In the genomic region with DNA sequence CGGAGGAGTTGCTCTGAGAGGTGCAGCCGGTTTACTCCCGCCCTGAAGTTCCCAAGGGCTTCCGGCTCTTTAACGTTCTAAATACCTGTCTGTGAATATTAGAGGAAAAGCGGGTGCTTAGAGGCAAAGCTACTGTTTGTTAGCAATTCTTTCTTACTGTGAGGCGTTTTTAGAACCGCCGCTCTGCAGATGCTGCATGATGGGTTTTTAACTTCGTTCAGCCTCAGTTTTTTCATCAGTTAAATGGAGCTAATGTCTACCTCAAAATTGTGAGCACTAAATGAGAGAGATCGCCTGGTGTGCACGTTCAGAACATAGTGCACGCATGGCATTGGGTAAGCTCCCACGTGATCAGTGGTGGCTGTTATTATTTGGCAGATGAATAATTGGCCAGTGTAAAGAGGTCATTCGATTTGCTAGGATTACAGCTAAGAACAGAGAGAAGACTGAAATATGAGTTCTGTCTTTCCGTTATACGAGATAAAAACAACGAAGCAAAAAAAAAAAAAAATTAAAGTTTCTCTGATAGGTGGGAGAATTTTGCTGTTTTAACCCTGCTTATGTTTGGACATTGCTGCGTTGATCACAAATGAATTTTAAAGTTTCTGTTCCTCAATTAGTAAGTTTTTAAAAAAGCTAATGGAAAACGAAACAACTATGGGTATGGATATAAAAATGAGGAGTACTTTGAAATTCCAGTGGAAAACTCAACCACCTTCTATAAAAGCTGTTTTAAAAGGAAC, we compare ENCODE assay signal across 1 cellular context.
TF ChIP-seq lines count a peak whose summit lies in the region.

No MANE protein-coding gene starts in this region.

TF ChIP-seq in HepG2, 621 proteins besides CTCF, POLR2A, EP300 and RAD21 (continued from another document and continues in another):
- TF ChIP-seq, protein P1, sequence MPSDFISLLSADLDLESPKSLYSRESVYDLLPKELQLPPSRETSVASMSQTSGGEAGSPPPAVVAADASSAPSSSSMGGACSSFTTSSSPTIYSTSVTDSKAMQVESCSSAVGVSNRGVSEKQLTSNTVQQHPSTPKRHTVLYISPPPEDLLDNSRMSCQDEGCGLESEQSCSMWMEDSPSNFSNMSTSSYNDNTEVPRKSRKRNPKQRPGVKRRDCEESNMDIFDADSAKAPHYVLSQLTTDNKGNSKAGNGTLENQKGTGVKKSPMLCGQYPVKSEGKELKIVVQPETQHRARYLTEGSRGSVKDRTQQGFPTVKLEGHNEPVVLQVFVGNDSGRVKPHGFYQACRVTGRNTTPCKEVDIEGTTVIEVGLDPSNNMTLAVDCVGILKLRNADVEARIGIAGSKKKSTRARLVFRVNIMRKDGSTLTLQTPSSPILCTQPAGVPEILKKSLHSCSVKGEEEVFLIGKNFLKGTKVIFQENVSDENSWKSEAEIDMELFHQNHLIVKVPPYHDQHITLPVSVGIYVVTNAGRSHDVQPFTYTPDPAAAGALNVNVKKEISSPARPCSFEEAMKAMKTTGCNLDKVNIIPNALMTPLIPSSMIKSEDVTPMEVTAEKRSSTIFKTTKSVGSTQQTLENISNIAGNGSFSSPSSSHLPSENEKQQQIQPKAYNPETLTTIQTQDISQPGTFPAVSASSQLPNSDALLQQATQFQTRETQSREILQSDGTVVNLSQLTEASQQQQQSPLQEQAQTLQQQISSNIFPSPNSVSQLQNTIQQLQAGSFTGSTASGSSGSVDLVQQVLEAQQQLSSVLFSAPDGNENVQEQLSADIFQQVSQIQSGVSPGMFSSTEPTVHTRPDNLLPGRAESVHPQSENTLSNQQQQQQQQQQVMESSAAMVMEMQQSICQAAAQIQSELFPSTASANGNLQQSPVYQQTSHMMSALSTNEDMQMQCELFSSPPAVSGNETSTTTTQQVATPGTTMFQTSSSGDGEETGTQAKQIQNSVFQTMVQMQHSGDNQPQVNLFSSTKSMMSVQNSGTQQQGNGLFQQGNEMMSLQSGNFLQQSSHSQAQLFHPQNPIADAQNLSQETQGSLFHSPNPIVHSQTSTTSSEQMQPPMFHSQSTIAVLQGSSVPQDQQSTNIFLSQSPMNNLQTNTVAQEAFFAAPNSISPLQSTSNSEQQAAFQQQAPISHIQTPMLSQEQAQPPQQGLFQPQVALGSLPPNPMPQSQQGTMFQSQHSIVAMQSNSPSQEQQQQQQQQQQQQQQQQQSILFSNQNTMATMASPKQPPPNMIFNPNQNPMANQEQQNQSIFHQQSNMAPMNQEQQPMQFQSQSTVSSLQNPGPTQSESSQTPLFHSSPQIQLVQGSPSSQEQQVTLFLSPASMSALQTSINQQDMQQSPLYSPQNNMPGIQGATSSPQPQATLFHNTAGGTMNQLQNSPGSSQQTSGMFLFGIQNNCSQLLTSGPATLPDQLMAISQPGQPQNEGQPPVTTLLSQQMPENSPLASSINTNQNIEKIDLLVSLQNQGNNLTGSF (CRISPR knock-in tag; IDR thresholded peaks at IDR 0.05) = peak; percentile 46; the same call in 1 of the 2 replicates
- no peak; the same call in 1 of the 2 replicates for TF ChIP-seq ZNF670 (CRISPR knock-in tag; IDR thresholded peaks at IDR 0.05; ENCODE audit: borderline replicate concordance)
- no peak for TF ChIP-seq ZFAT (CRISPR knock-in tag; conservative IDR thresholded peaks at IDR 0.05)
- TF ChIP-seq, protein P2, sequence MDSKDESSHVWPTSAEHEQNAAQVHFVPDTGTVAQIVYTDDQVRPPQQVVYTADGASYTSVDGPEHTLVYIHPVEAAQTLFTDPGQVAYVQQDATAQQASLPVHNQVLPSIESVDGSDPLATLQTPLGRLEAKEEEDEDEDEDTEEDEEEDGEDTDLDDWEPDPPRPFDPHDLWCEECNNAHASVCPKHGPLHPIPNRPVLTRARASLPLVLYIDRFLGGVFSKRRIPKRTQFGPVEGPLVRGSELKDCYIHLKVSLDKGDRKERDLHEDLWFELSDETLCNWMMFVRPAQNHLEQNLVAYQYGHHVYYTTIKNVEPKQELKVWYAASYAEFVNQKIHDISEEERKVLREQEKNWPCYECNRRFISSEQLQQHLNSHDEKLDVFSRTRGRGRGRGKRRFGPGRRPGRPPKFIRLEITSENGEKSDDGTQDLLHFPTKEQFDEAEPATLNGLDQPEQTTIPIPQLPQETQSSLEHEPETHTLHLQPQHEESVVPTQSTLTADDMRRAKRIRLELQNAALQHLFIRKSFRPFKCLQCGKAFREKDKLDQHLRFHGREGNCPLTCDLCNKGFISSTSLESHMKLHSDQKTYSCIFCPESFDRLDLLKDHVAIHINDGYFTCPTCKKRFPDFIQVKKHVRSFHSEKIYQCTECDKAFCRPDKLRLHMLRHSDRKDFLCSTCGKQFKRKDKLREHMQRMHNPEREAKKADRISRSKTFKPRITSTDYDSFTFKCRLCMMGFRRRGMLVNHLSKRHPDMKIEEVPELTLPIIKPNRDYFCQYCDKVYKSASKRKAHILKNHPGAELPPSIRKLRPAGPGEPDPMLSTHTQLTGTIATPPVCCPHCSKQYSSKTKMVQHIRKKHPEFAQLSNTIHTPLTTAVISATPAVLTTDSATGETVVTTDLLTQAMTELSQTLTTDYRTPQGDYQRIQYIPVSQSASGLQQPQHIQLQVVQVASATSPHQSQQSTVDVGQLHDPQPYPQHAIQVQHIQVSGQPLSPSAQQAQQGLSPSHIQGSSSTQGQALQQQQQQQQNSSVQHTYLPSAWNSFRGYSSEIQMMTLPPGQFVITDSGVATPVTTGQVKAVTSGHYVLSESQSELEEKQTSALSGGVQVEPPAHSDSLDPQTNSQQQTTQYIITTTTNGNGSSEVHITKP (CRISPR knock-in tag; IDR thresholded peaks at IDR 0.05; ENCODE audit: low read depth) = no peak
- TF ChIP-seq CENPX (CRISPR knock-in tag; IDR thresholded peaks at IDR 0.05) = no peak
- TF ChIP-seq SMAD1 (CRISPR knock-in tag; IDR thresholded peaks at IDR 0.05; ENCODE audit: borderline replicate concordance, low read depth) = no peak
- TF ChIP-seq POLR2G (IDR thresholded peaks at IDR 0.05; ENCODE audit: low read depth, low read length) = peak; percentile 77
- TF ChIP-seq ZNF879 (CRISPR knock-in tag; IDR thresholded peaks at IDR 0.05) = 0 out of 2 replicates have a peak, but pooled peaks have one; percentile 70
- TF ChIP-seq ZNF629 (CRISPR knock-in tag; conservative IDR thresholded peaks at IDR 0.05) = peak; percentile 99
- TF ChIP-seq RFXAP (CRISPR knock-in tag; IDR thresholded peaks at IDR 0.05; ENCODE audit: borderline replicate concordance) = no peak; the same call in 1 of the 2 replicates
- TF ChIP-seq MXD4 (CRISPR knock-in tag; IDR thresholded peaks at IDR 0.05) = peak; percentile 59
- TF ChIP-seq, protein P3, sequence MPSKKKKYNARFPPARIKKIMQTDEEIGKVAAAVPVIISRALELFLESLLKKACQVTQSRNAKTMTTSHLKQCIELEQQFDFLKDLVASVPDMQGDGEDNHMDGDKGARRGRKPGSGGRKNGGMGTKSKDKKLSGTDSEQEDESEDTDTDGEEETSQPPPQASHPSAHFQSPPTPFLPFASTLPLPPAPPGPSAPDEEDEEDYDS (CRISPR knock-in tag; IDR thresholded peaks at IDR 0.05) = peak; percentile 76
- TF ChIP-seq, protein P4, sequence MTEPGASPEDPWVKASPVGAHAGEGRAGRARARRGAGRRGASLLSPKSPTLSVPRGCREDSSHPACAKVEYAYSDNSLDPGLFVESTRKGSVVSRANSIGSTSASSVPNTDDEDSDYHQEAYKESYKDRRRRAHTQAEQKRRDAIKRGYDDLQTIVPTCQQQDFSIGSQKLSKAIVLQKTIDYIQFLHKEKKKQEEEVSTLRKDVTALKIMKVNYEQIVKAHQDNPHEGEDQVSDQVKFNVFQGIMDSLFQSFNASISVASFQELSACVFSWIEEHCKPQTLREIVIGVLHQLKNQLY (CRISPR knock-in tag; IDR thresholded peaks at IDR 0.05) = peak; percentile 98
- TF ChIP-seq, protein P5, sequence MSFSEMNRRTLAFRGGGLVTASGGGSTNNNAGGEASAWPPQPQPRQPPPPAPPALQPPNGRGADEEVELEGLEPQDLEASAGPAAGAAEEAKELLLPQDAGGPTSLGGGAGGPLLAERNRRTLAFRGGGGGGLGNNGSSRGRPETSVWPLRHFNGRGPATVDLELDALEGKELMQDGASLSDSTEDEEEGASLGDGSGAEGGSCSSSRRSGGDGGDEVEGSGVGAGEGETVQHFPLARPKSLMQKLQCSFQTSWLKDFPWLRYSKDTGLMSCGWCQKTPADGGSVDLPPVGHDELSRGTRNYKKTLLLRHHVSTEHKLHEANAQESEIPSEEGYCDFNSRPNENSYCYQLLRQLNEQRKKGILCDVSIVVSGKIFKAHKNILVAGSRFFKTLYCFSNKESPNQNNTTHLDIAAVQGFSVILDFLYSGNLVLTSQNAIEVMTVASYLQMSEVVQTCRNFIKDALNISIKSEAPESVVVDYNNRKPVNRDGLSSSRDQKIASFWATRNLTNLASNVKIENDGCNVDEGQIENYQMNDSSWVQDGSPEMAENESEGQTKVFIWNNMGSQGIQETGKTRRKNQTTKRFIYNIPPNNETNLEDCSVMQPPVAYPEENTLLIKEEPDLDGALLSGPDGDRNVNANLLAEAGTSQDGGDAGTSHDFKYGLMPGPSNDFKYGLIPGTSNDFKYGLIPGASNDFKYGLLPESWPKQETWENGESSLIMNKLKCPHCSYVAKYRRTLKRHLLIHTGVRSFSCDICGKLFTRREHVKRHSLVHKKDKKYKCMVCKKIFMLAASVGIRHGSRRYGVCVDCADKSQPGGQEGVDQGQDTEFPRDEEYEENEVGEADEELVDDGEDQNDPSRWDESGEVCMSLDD (CRISPR knock-in tag; IDR thresholded peaks at IDR 0.05; ENCODE audit: borderline replicate concordance) = no peak
- no peak for TF ChIP-seq CBX1 (IDR thresholded peaks at IDR 0.05; ENCODE audit: low read depth)
- peak; percentile 83 for TF ChIP-seq ELF4 (CRISPR knock-in tag; IDR thresholded peaks at IDR 0.05; ENCODE audit: borderline replicate concordance)
- TF ChIP-seq, protein P6, sequence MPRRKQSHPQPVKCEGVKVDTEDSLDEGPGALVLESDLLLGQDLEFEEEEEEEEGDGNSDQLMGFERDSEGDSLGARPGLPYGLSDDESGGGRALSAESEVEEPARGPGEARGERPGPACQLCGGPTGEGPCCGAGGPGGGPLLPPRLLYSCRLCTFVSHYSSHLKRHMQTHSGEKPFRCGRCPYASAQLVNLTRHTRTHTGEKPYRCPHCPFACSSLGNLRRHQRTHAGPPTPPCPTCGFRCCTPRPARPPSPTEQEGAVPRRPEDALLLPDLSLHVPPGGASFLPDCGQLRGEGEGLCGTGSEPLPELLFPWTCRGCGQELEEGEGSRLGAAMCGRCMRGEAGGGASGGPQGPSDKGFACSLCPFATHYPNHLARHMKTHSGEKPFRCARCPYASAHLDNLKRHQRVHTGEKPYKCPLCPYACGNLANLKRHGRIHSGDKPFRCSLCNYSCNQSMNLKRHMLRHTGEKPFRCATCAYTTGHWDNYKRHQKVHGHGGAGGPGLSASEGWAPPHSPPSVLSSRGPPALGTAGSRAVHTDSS (CRISPR knock-in tag; conservative IDR thresholded peaks at IDR 0.05) = no peak
- no peak for TF ChIP-seq GPN1 (CRISPR knock-in tag; IDR thresholded peaks at IDR 0.05; ENCODE audit: borderline replicate concordance)
- TF ChIP-seq TOE1 (CRISPR knock-in tag; IDR thresholded peaks at IDR 0.05) = peak; percentile 83; the same call in 1 of the 2 replicates
- TF ChIP-seq ZNF350 (CRISPR knock-in tag; IDR thresholded peaks at IDR 0.05; ENCODE audit: borderline replicate concordance, low read depth) = no peak
- TF ChIP-seq, protein P7, sequence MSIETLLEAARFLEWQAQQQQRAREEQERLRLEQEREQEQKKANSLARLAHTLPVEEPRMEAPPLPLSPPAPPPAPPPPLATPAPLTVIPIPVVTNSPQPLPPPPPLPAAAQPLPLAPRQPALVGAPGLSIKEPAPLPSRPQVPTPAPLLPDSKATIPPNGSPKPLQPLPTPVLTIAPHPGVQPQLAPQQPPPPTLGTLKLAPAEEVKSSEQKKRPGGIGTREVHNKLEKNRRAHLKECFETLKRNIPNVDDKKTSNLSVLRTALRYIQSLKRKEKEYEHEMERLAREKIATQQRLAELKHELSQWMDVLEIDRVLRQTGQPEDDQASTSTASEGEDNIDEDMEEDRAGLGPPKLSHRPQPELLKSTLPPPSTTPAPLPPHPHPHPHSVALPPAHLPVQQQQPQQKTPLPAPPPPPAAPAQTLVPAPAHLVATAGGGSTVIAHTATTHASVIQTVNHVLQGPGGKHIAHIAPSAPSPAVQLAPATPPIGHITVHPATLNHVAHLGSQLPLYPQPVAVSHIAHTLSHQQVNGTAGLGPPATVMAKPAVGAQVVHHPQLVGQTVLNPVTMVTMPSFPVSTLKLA (IDR thresholded peaks at IDR 0.05) = peak; percentile 92
- no peak for TF ChIP-seq THYN1 (CRISPR knock-in tag; IDR thresholded peaks at IDR 0.05; ENCODE audit: borderline replicate concordance, low read depth)
- no peak for TF ChIP-seq SIN3B (IDR thresholded peaks at IDR 0.05; ENCODE audit: low read length)
- TF ChIP-seq RBFOX2 (IDR thresholded peaks at IDR 0.05; ENCODE audit: low read depth, low read length) = no peak
- no peak for TF ChIP-seq HNRNPH1 (optimal IDR thresholded peaks at IDR 0.05; ENCODE audit: low read depth, low read length)
- no peak for TF ChIP-seq FIP1L1 (IDR thresholded peaks at IDR 0.05; ENCODE audit: borderline replicate concordance, insufficient read depth, low read depth, low read length)
- TF ChIP-seq KLF9 (CRISPR knock-in tag; IDR thresholded peaks at IDR 0.05; ENCODE audit: low read depth) = 0 out of 2 replicates have a peak, but pooled peaks have one; percentile 19
- peak; percentile 74; the same call in 1 of the 2 replicates for TF ChIP-seq ZNF747 (CRISPR knock-in tag; IDR thresholded peaks at IDR 0.05; ENCODE audit: borderline replicate concordance)
- TF ChIP-seq, protein P8, sequence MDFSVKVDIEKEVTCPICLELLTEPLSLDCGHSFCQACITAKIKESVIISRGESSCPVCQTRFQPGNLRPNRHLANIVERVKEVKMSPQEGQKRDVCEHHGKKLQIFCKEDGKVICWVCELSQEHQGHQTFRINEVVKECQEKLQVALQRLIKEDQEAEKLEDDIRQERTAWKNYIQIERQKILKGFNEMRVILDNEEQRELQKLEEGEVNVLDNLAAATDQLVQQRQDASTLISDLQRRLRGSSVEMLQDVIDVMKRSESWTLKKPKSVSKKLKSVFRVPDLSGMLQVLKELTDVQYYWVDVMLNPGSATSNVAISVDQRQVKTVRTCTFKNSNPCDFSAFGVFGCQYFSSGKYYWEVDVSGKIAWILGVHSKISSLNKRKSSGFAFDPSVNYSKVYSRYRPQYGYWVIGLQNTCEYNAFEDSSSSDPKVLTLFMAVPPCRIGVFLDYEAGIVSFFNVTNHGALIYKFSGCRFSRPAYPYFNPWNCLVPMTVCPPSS (IDR thresholded peaks at IDR 0.05) = no peak
- TF ChIP-seq, protein P9, sequence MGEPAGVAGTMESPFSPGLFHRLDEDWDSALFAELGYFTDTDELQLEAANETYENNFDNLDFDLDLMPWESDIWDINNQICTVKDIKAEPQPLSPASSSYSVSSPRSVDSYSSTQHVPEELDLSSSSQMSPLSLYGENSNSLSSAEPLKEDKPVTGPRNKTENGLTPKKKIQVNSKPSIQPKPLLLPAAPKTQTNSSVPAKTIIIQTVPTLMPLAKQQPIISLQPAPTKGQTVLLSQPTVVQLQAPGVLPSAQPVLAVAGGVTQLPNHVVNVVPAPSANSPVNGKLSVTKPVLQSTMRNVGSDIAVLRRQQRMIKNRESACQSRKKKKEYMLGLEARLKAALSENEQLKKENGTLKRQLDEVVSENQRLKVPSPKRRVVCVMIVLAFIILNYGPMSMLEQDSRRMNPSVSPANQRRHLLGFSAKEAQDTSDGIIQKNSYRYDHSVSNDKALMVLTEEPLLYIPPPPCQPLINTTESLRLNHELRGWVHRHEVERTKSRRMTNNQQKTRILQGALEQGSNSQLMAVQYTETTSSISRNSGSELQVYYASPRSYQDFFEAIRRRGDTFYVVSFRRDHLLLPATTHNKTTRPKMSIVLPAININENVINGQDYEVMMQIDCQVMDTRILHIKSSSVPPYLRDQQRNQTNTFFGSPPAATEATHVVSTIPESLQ (CRISPR knock-in tag; conservative IDR thresholded peaks at IDR 0.05) = peak; percentile 92; the same call in 1 of the 2 replicates
- TF ChIP-seq REPIN1 (CRISPR knock-in tag; IDR thresholded peaks at IDR 0.05; ENCODE audit: borderline replicate concordance, low read depth) = peak; percentile 17; the same call in 1 of the 2 replicates
